Comparison of ENCODE assay signal across 8 cellular contexts in the genomic region with DNA sequence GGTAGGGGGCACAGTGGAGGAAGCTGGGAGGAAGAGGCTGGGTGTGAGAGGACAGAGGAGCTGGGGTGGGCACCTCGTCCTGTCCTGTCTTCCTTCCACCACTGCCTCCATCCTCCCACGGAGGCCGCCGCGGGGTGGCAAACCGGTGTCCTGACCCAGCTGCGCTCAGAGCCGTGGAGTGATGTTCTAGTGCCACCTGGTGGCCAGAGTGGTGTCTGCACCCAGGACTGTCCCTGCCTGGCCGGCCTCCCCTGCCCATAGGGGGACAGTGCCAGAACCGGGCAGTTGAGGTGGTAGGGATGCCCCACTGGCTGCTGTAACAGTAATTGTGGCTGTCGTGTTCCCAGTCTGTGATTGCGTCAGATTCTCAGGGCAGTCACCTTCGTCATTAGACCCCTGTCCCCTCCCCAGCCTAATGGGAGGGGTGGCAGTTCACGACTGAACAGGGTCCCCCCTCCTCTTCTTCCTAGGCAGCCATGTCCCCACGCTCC. TPM values are rescaled to one million over a fixed set of nuclear protein-coding genes. Genes with fewer than 3 reads are reported as not detected.
A peak's percentile ranks its signal among the peaks of the same experiment; 100 is the strongest.
DNase-seq lines count a peak whose midpoint lies in the region; ATAC-seq and TF ChIP-seq lines count a peak whose summit lies in the region.

No MANE protein-coding gene starts in this region.

- H3K4me1 ChIP-seq in BLaER1 treated with 17β-estradiol and CSF1 and Interleukin-3, amounts not matched to agents 10 nM and 100 nM: peaks cover 10 to 37% (median 19%) of the 10 kb centered on the region in 10 experiments

- no peaks in the 10 kb centered on the region for H3K36me3 ChIP-seq in BLaER1 treated with 17β-estradiol and CSF1 and Interleukin-3, amounts not matched to agents 10 nM and 100 nM

- peak; percentile 67 for DNase-seq in GOT3 (lab: John Stamatoyannopoulos, UW)
- peak; percentile 64 for DNase-seq in NCI-H2171 treated with DMSO at 0.1 percent for 48 hours (lab: John Stamatoyannopoulos, UW)
- peak; percentile 91 for DNase-seq in WTC11 (ENCODE audit: low spot score)
- DNase-seq in MCF 10A (ENCODE audit: unreplicated experiment): peak; percentile 83
- DNase-seq in islet precursor cell: peak; percentile 90
- DNase-seq in stimulated activated CD4-positive, alpha-beta T cell treated with anti-CD3 and anti-CD28 coated beads, Interleukin-1b, Interleukin-23, amount 100 ng/mL, for 4 hours (ENCODE audit: low read depth in 2 of 2): peak; percentile 81 to 90

- peaks cover 29% of the 10 kb centered on the region for H3K27me3 Mint-ChIP-seq in WTC11 (ENCODE audit: low read depth)
- H3K27me3 Mint-ChIP-seq in MCF 10A (ENCODE audit: insufficient read depth, unreplicated experiment): no peaks in the 10 kb centered on the region

- POLR2A ChIA-PET in WTC11 (lab: Charles Lee): interaction anchor here (0.7 to 1.6 kb wide), 2 partner anchors 59 to 64 kb away, joined by 5 read pairs; a partner anchor contains a TSS
- POLR2A ChIA-PET in MCF 10A (lab: Yijun Ruan, JAX): interaction anchor here (0.6 to 4.2 kb wide), 5 partner anchors 58 to 137 kb away, joined by 3 to 38 read pairs (median 4); a partner anchor contains a TSS

- intact Hi-C loops in MCF 10A (cut with micrococcal nuclease): loop anchor here (1.0 to 5.0 kb wide), 2 partner anchors 59 to 140 kb away; a partner anchor contains a TSS

- TF ChIP-seq CTCF in WTC11 (IDR thresholded peaks at IDR 0.05): peak; percentile 98
- TF ChIP-seq CTCF in MCF 10A (IDR thresholded peaks at IDR 0.05; ENCODE audit: unreplicated experiment): peak; percentile 96

- H4K20me1 ChIP-seq in BLaER1 treated with 17β-estradiol and CSF1 and Interleukin-3, amounts not matched to agents 10 nM and 100 nM: peaks cover 0 to 5% (median 2%) of the 10 kb centered on the region in 11 experiments; a peak in 10 of 22 replicates

- H3K4me2 ChIP-seq in BLaER1 treated with 17β-estradiol and CSF1 and Interleukin-3, amounts not matched to agents 10 nM and 100 nM: peak overlapping the region in 6 of 11 experiments; percentile 18 to 48 (median 34); a peak in 8 of 22 replicates

- H3K9me3 ChIP-seq in BLaER1 treated with 17β-estradiol and CSF1 and Interleukin-3, amounts not matched to agents 10 nM and 100 nM (replicated peaks in 1 of 11): no peaks in the 10 kb centered on the region

- BruUV-seq in MCF 10A (replicated peaks; lab: Mats Ljungman, UMichigan): no TSS peak

- H3K9me3 Mint-ChIP-seq in WTC11 (no peaks in the 10 kb centered on the region), MCF 10A (ENCODE audit: unreplicated experiment) (no peaks in the 10 kb centered on the region)

- H3K27ac ChIP-seq in BLaER1 treated with 17β-estradiol and CSF1 and Interleukin-3, amounts not matched to agents 10 nM and 100 nM: peak overlapping the region in 3 of 11 experiments; percentile 12 to 28 (median 25); a peak in 4 of 22 replicates

- H3K4me3 Mint-ChIP-seq in WTC11 (no peak overlapping the region), MCF 10A (ENCODE audit: unreplicated experiment) (no peak overlapping the region)

- H3K36me3 Mint-ChIP-seq in WTC11 (no peaks in the 10 kb centered on the region), MCF 10A (ENCODE audit: insufficient read depth, unreplicated experiment) (no peaks in the 10 kb centered on the region)

- no peak overlapping the region for H3K27ac Mint-ChIP-seq in WTC11
- H3K27ac Mint-ChIP-seq in MCF 10A (ENCODE audit: low read depth, unreplicated experiment): no peak overlapping the region

- CTCF ChIA-PET in WTC11 (lab: Charles Lee): interaction anchor here (0.6 to 6.5 kb wide), 13 partner anchors 11 to 227 kb away, joined by 3 to 201 read pairs (median 15); a partner anchor contains a TSS
- CTCF ChIA-PET in MCF 10A (lab: Yijun Ruan, JAX): interaction anchor here (0.6 to 10.1 kb wide), 15 partner anchors 9 to 292 kb away, joined by 3 to 224 read pairs (median 6); a partner anchor contains a TSS

- no peaks in the 10 kb centered on the region for H3K27me3 ChIP-seq in BLaER1 treated with 17β-estradiol and CSF1 and Interleukin-3, amounts not matched to agents 10 nM and 100 nM

- H3K4me1 Mint-ChIP-seq in WTC11 (peaks cover 6% of the 10 kb centered on the region), MCF 10A (ENCODE audit: insufficient read depth, unreplicated experiment) (peaks cover 6% of the 10 kb centered on the region)

- H3K9ac ChIP-seq in BLaER1 treated with 17β-estradiol and CSF1 and Interleukin-3, amounts not matched to agents 10 nM and 100 nM: peak overlapping the region in 5 of 11 experiments; percentile 28 to 46 (median 37); a peak in 5 of 22 replicates

- peak; percentile 72 for ATAC-seq in WTC11
- no peak for ATAC-seq in HG03521 (IDR thresholded peaks at IDR 0.05; ENCODE audit: unreplicated experiment)

- H3K4me3 ChIP-seq in BLaER1 treated with 17β-estradiol and CSF1 and Interleukin-3, amounts not matched to agents 10 nM and 100 nM: no peak overlapping the region

TF ChIP-seq in WTC11, 78 proteins besides CTCF, POLR2A, EP300 and RAD21:
- no peak for TF ChIP-seq TEAD1 (CRISPR knock-in tag; IDR thresholded peaks at IDR 0.05)
- TF ChIP-seq ZNF121 (CRISPR knock-in tag; IDR thresholded peaks at IDR 0.05): peak; percentile 89
- TF ChIP-seq, protein P1, sequence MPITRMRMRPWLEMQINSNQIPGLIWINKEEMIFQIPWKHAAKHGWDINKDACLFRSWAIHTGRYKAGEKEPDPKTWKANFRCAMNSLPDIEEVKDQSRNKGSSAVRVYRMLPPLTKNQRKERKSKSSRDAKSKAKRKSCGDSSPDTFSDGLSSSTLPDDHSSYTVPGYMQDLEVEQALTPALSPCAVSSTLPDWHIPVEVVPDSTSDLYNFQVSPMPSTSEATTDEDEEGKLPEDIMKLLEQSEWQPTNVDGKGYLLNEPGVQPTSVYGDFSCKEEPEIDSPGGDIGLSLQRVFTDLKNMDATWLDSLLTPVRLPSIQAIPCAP (CRISPR knock-in tag; IDR thresholded peaks at IDR 0.05): no peak
- TF ChIP-seq, protein P2, sequence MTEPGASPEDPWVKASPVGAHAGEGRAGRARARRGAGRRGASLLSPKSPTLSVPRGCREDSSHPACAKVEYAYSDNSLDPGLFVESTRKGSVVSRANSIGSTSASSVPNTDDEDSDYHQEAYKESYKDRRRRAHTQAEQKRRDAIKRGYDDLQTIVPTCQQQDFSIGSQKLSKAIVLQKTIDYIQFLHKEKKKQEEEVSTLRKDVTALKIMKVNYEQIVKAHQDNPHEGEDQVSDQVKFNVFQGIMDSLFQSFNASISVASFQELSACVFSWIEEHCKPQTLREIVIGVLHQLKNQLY (CRISPR knock-in tag; IDR thresholded peaks at IDR 0.05): no peak
- TF ChIP-seq JUN (CRISPR knock-in tag; IDR thresholded peaks at IDR 0.05): no peak
- peak; percentile 55; the same call in 1 of the 2 replicates for TF ChIP-seq GABPB1 (CRISPR knock-in tag; IDR thresholded peaks at IDR 0.05)
- TF ChIP-seq, protein P3, sequence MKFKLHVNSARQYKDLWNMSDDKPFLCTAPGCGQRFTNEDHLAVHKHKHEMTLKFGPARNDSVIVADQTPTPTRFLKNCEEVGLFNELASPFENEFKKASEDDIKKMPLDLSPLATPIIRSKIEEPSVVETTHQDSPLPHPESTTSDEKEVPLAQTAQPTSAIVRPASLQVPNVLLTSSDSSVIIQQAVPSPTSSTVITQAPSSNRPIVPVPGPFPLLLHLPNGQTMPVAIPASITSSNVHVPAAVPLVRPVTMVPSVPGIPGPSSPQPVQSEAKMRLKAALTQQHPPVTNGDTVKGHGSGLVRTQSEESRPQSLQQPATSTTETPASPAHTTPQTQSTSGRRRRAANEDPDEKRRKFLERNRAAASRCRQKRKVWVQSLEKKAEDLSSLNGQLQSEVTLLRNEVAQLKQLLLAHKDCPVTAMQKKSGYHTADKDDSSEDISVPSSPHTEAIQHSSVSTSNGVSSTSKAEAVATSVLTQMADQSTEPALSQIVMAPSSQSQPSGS (CRISPR knock-in tag; IDR thresholded peaks at IDR 0.05; ENCODE audit: borderline replicate concordance, low read depth): no peak
- TF ChIP-seq, protein P4, sequence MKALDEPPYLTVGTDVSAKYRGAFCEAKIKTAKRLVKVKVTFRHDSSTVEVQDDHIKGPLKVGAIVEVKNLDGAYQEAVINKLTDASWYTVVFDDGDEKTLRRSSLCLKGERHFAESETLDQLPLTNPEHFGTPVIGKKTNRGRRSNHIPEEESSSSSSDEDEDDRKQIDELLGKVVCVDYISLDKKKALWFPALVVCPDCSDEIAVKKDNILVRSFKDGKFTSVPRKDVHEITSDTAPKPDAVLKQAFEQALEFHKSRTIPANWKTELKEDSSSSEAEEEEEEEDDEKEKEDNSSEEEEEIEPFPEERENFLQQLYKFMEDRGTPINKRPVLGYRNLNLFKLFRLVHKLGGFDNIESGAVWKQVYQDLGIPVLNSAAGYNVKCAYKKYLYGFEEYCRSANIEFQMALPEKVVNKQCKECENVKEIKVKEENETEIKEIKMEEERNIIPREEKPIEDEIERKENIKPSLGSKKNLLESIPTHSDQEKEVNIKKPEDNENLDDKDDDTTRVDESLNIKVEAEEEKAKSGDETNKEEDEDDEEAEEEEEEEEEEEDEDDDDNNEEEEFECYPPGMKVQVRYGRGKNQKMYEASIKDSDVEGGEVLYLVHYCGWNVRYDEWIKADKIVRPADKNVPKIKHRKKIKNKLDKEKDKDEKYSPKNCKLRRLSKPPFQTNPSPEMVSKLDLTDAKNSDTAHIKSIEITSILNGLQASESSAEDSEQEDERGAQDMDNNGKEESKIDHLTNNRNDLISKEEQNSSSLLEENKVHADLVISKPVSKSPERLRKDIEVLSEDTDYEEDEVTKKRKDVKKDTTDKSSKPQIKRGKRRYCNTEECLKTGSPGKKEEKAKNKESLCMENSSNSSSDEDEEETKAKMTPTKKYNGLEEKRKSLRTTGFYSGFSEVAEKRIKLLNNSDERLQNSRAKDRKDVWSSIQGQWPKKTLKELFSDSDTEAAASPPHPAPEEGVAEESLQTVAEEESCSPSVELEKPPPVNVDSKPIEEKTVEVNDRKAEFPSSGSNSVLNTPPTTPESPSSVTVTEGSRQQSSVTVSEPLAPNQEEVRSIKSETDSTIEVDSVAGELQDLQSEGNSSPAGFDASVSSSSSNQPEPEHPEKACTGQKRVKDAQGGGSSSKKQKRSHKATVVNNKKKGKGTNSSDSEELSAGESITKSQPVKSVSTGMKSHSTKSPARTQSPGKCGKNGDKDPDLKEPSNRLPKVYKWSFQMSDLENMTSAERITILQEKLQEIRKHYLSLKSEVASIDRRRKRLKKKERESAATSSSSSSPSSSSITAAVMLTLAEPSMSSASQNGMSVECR (CRISPR knock-in tag; IDR thresholded peaks at IDR 0.05; ENCODE audit: borderline replicate concordance): no peak
- peak; percentile 22; the same call in 1 of the 2 replicates for TF ChIP-seq ZNF423 (CRISPR knock-in tag; IDR thresholded peaks at IDR 0.05)
- TF ChIP-seq CBFB (CRISPR knock-in tag; IDR thresholded peaks at IDR 0.05; ENCODE audit: low read depth): no peak
- TF ChIP-seq MXD4 (CRISPR knock-in tag; IDR thresholded peaks at IDR 0.05; ENCODE audit: borderline replicate concordance): no peak
- no peak for TF ChIP-seq KAT7 (CRISPR knock-in tag; IDR thresholded peaks at IDR 0.05; ENCODE audit: borderline replicate concordance)

RNA-seq across cellular contexts. Expression of a gene that starts 11.1 kb away (rescaled TPM):
- total RNA-seq in WTC11 (2021) (9.2 to 9.9 TPM (median 9.8 TPM) in 3 replicates), MCF 10A (2022) (14.1 and 18.8 TPM in 2 replicates)

RNA-seq across cellular contexts. Expression of a gene that starts 30.0 kb away (rescaled TPM):
- 15.3 to 18.0 TPM (median 17.2 TPM) in 3 replicates for total RNA-seq in WTC11 (2021)
- not detected in 2 replicates for total RNA-seq in MCF 10A (2022)

Comparison
In these comparisons a context has a peak if more than half of its experiments do, and no peak if none do; other contexts are left out.
1. RNA of a gene that starts 30.0 kb away (total RNA-seq): 15.3 to 18.0 TPM in WTC11; not detected in MCF 10A; every median in the first group is over 10 times any median in the second.
2. Peak in every context shown above with its lines, with median percentiles within 50 percentile points of each other: DNase-seq.